In genomic region chr7:12570529-12571461, GRCh38 we compare ENCODE assay signal across 8 cellular contexts. TPM values are rescaled to one million over a fixed set of nuclear protein-coding genes. Genes with fewer than 3 reads are reported as not detected.
DNase-seq lines count a peak whose midpoint lies in the region; ATAC-seq and TF ChIP-seq lines count a peak whose summit lies in the region.

Gene SCIN, plus strand, starts transcription at chr7:12570720. Its CDS starts 67 bp downstream, at chr7:12570787.

- H3K27me3 ChIP-seq in GM06990 (replicated peaks; ENCODE audit: control insufficient read depth, insufficient read depth, low read length) (no peaks in the 10 kb centered on the region), colonic mucosa (no peaks in the 10 kb centered on the region)

- peaks cover 6% of the 10 kb centered on the region for H3K4me1 ChIP-seq in colonic mucosa

- ATAC-seq in HG03175 (IDR thresholded peaks at IDR 0.05; ENCODE audit: unreplicated experiment) (peak; percentile 40), left lobe of liver (peak; percentile 60), HG02973 (IDR thresholded peaks at IDR 0.05; ENCODE audit: unreplicated experiment) (no peak), GM21367 (IDR thresholded peaks at IDR 0.05; ENCODE audit: unreplicated experiment) (no peak)

- H3K4me3 ChIP-seq in GM06990 (replicated peaks; ENCODE audit: low read depth, low read length): peak within 1 kb of the TSS; percentile 44
- peak within 1 kb of the TSS; percentile 43 for H3K4me3 ChIP-seq in colonic mucosa

- peak within 1 kb of the TSS; percentile 57 to 81 for H3K9ac ChIP-seq in colonic mucosa (ENCODE audit: low read depth in 2 of 2, low read length in 2 of 2)

- H3K9me3 ChIP-seq in colonic mucosa: no peaks in the 10 kb centered on the region

- no peaks in the 10 kb centered on the region for H3K36me3 ChIP-seq in GM06990 (ENCODE audit: control insufficient read depth, insufficient read depth, low read length)
- no peaks in the 10 kb centered on the region for H3K36me3 ChIP-seq in colonic mucosa

- peak within 1 kb of the TSS; percentile 53 for H3K27ac ChIP-seq in colonic mucosa

- intact Hi-C loops in colonic mucosa (cut with DNase I): no loop called here

- TF ChIP-seq CTCF in GM06990 (IDR thresholded peaks at IDR 0.05; ENCODE audit: insufficient read depth, low read length, poor library complexity, severe bottlenecking): no peak
- no peak for TF ChIP-seq CTCF in colonic mucosa (IDR thresholded peaks at IDR 0.05)

- DNase-seq in GM06990 (ENCODE audit: extremely low read depth, insufficient read length) (peak; percentile 12), SHP77 (lab: John Stamatoyannopoulos, UW) (peak; percentile 88 to 89), colonic mucosa (peak; percentile 85), left lobe of liver (ENCODE audit: low spot score) (no peak)
- DNase-seq in stimulated activated CD4-positive, alpha-beta T cell treated with anti-CD3 and anti-CD28 coated beads, Interleukin-4, amount 100 ng/mL, for 1 hour: peak; percentile 7

RNA-seq across cellular contexts. Expression of gene SCIN, which starts in this region (rescaled TPM):
- total RNA-seq in colonic mucosa: 10 to 100 TPM; 20.8 to 57.4 TPM
- total RNA-seq in left lobe of liver: 0.30 TPM

Comparison
In these comparisons a context has a peak if more than half of its experiments do, and no peak if none do; other contexts are left out.
1. RNA of gene SCIN (total RNA-seq): 20.8 to 57.4 TPM in colonic mucosa; 0.30 TPM in left lobe of liver (single experiment); every median in the first group is over 10 times any median in the second.
2. Peak in ATAC-seq in left lobe of liver; RNA of the gene not detected or under 1 TPM.